Comparison of ENCODE assay signal across 30 cellular contexts in genomic region chr5:173686950-173687349, GRCh38.
"Had no signal": no experiment of that assay in that cellular context is flagged by ENCODE, and none has a peak within 500 bp of the region (broad histone marks: within the 10 kb centered on the region; RNA-seq: fewer than 3 reads in every experiment).

No MANE protein-coding gene starts in this region.

- H3K4me1 ChIP-seq: ascending aorta, colonic mucosa had no signal

- FAIRE-seq: endometrium, islet of Langerhans had no signal

- H3K27me3 ChIP-seq: ascending aorta, cardiac muscle cell, colonic mucosa, esophagus squamous epithelium, left lung, right lobe of liver, thyroid gland had no signal

- H3K36me3 ChIP-seq: ascending aorta, cardiac muscle cell, colonic mucosa, esophagus squamous epithelium, left lung, lower lobe of right lung, right lobe of liver, thyroid gland, WERI-Rb-1 had no signal

- H3K27ac ChIP-seq: ascending aorta, cardiac muscle cell, colonic mucosa, epithelial cell of prostate, esophagus squamous epithelium, left lung, lower lobe of right lung, right lobe of liver, WERI-Rb-1 had no signal

- DNase-seq: activated CD4-positive, alpha-beta memory T cell treated with anti-CD3 and anti-CD28 coated beads for 36 hours; activated CD4-positive, alpha-beta T cell treated with anti-CD3 and anti-CD28 coated beads, Interleukin-2, amount 10 ng/mL, durations not matched to agents 24 days and 14 days; activated CD4-positive, CD25-positive, alpha-beta regulatory T cell treated with anti-CD3 and anti-CD28 coated beads, Interleukin-2, amount 50 U/mL, for 72 hours; activated CD8-positive, alpha-beta memory T cell treated with anti-CD3 and anti-CD28 coated beads, Interleukin-2, amount 50 U/mL, for 4 hours; activated gamma-delta T cell; activated naive CD4-positive, alpha-beta T cell treated with anti-CD3 and anti-CD28 coated beads, Interleukin-2, amount 10 ng/mL, durations not matched to agents 7 days and 5 days; activated naive CD8-positive, alpha-beta T cell treated with anti-CD3 and anti-CD28 coated beads, Interleukin-2, amount 10 ng/mL, durations not matched to agents 7 days and 5 days; activated T-cell treated with anti-CD3 and anti-CD28 coated beads, Interleukin-2, amount 50 U/mL, for 1 hour; cerebellar nuclear complex; colonic mucosa; effector CD8-positive, alpha-beta T cell; esophagus squamous epithelium; foreskin melanocyte; left lung; lower lobe of right lung; mesendoderm; mucosa of descending colon; right lobe of liver; stimulated activated CD4-positive, alpha-beta T cell treated with anti-CD3 and anti-CD28 coated beads, Interleukin-12 subunit alpha, Interleukin-12 subunit beta, amount 100 ng/mL, for 4 hours; stimulated activated CD4-positive, alpha-beta T cell treated with anti-CD3 and anti-CD28 coated beads, Interleukin-4, amount 100 ng/mL, for 1 hour; stimulated activated naive CD8-positive, alpha-beta T cell treated with anti-CD3 and anti-CD28 coated beads, Interleukin-15, Interleukin-2, amounts not matched to agents 100 U/mL and 50 U/mL, for 24 hours; substantia nigra; T1000; thyroid gland; WERI-Rb-1 had no signal

- H3K4me3 ChIP-seq: ascending aorta, cardiac muscle cell, colonic mucosa, esophagus squamous epithelium, left lung, lower lobe of right lung, mucosa of descending colon, right lobe of liver, thyroid gland had no signal

- ATAC-seq: left lung; lower lobe of right lung; mucosa of descending colon; right lobe of liver; stimulated activated naive CD8-positive, alpha-beta T cell treated with anti-CD3 and anti-CD28 coated beads, Interleukin-15, Interleukin-2, amounts not matched to agents 100 U/mL and 50 U/mL, for 24 hours had no signal

- H3K9me3 ChIP-seq: ascending aorta, colonic mucosa, esophagus squamous epithelium, left lung, lower lobe of right lung, mucosa of descending colon, right lobe of liver, thyroid gland had no signal
